ENCODE assay signal across 1 cellular context in the genomic region with DNA sequence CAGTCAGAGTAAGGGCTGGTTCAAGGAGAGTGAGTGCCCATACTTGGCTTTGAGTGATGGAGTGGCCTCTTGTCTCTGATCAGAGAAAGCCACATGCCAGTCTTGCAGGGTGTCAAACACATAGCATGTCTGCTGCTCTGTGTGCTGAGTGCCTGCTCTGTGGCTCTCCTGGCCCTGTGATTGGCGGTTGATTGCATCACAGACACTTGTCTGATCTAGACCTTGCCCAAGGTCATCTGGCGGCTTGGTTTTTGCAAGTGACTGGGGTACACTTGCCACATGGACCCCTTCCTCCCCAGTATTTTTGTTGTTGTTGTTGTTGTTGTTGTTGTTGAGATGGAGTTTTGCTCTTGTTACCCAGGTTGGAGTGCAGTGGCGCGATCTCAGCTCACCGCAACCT.
TF ChIP-seq lines count a peak whose summit lies in the region.

No MANE protein-coding gene starts in this region.

TF ChIP-seq in K562, 482 proteins besides CTCF, POLR2A, EP300 and RAD21 (continues in another document):
- TF ChIP-seq, protein P1, sequence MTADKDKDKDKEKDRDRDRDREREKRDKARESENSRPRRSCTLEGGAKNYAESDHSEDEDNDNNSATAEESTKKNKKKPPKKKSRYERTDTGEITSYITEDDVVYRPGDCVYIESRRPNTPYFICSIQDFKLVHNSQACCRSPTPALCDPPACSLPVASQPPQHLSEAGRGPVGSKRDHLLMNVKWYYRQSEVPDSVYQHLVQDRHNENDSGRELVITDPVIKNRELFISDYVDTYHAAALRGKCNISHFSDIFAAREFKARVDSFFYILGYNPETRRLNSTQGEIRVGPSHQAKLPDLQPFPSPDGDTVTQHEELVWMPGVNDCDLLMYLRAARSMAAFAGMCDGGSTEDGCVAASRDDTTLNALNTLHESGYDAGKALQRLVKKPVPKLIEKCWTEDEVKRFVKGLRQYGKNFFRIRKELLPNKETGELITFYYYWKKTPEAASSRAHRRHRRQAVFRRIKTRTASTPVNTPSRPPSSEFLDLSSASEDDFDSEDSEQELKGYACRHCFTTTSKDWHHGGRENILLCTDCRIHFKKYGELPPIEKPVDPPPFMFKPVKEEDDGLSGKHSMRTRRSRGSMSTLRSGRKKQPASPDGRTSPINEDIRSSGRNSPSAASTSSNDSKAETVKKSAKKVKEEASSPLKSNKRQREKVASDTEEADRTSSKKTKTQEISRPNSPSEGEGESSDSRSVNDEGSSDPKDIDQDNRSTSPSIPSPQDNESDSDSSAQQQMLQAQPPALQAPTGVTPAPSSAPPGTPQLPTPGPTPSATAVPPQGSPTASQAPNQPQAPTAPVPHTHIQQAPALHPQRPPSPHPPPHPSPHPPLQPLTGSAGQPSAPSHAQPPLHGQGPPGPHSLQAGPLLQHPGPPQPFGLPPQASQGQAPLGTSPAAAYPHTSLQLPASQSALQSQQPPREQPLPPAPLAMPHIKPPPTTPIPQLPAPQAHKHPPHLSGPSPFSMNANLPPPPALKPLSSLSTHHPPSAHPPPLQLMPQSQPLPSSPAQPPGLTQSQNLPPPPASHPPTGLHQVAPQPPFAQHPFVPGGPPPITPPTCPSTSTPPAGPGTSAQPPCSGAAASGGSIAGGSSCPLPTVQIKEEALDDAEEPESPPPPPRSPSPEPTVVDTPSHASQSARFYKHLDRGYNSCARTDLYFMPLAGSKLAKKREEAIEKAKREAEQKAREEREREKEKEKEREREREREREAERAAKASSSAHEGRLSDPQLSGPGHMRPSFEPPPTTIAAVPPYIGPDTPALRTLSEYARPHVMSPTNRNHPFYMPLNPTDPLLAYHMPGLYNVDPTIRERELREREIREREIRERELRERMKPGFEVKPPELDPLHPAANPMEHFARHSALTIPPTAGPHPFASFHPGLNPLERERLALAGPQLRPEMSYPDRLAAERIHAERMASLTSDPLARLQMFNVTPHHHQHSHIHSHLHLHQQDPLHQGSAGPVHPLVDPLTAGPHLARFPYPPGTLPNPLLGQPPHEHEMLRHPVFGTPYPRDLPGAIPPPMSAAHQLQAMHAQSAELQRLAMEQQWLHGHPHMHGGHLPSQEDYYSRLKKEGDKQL (CRISPR knock-in tag; IDR thresholded peaks at IDR 0.05; ENCODE audit: borderline replicate concordance), result no peak
- TF ChIP-seq, protein P2, sequence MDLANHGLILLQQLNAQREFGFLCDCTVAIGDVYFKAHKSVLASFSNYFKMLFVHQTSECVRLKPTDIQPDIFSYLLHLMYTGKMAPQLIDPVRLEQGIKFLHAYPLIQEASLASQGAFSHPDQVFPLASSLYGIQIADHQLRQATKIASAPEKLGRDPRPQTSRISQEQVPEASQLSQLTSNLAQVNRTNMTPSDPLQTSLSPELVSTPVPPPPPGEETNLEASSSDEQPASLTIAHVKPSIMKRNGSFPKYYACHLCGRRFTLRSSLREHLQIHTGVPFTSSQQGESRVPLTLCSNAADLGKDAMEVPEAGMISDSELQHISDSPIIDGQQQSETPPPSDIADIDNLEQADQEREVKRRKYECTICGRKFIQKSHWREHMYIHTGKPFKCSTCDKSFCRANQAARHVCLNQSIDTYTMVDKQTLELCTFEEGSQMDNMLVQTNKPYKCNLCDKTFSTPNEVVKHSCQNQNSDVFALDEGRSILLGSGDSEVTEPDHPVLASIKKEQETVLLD (IDR thresholded peaks at IDR 0.05), result no peak
- no peak for TF ChIP-seq NONO (IDR thresholded peaks at IDR 0.05; ENCODE audit: low read depth in 2 of 2, low read length in 1 of 2)
- no peak for TF ChIP-seq HEY1 (CRISPR knock-in tag; IDR thresholded peaks at IDR 0.05; ENCODE audit: borderline replicate concordance)
- TF ChIP-seq, protein P3, sequence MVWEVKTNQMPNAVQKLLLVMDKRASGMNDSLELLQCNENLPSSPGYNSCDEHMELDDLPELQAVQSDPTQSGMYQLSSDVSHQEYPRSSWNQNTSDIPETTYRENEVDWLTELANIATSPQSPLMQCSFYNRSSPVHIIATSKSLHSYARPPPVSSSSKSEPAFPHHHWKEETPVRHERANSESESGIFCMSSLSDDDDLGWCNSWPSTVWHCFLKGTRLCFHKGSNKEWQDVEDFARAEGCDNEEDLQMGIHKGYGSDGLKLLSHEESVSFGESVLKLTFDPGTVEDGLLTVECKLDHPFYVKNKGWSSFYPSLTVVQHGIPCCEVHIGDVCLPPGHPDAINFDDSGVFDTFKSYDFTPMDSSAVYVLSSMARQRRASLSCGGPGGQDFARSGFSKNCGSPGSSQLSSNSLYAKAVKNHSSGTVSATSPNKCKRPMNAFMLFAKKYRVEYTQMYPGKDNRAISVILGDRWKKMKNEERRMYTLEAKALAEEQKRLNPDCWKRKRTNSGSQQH (CRISPR knock-in tag; IDR thresholded peaks at IDR 0.05), result no peak
- TF ChIP-seq BRF1 (IDR thresholded peaks at IDR 0.05; ENCODE audit: borderline replicate concordance, extremely low read depth, insufficient read length), result no peak
- TF ChIP-seq, protein P4, sequence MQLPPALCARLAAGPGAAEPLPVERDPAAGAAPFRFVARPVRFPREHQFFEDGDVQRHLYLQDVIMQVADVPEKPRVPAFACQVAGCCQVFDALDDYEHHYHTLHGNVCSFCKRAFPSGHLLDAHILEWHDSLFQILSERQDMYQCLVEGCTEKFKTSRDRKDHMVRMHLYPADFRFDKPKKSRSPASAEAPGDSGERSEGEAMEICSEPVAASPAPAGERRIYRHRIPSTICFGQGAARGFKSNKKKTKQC (CRISPR knock-in tag; IDR thresholded peaks at IDR 0.05), result no peak
- no peak for TF ChIP-seq ATF2 (CRISPR knock-in tag; IDR thresholded peaks at IDR 0.05)
- no peak for TF ChIP-seq NFATC3 (IDR thresholded peaks at IDR 0.05)
- no peak for TF ChIP-seq ZNF445 (CRISPR knock-in tag; IDR thresholded peaks at IDR 0.05; ENCODE audit: low read depth)
- TF ChIP-seq MAZ (CRISPR knock-in tag; conservative IDR thresholded peaks at IDR 0.05 in 1 of 2, IDR thresholded peaks at IDR 0.05 in 1 of 2), result no peak
- peak; percentile 84 for TF ChIP-seq ESRRA (IDR thresholded peaks at IDR 0.05; ENCODE audit: borderline replicate concordance, low read depth)
- no peak for TF ChIP-seq HNRNPL (IDR thresholded peaks at IDR 0.05; ENCODE audit: low read depth, low read length)
- TF ChIP-seq ZNF586 (CRISPR knock-in tag; conservative IDR thresholded peaks at IDR 0.05), result no peak
- TF ChIP-seq ZEB2 (IDR thresholded peaks at IDR 0.05), result no peak
- TF ChIP-seq CBFA2T2 (conservative IDR thresholded peaks at IDR 0.05), result no peak
- TF ChIP-seq DIDO1 (tag; IDR thresholded peaks at IDR 0.05; ENCODE audit: low read depth), result no peak
- TF ChIP-seq ZNF311 (CRISPR knock-in tag; IDR thresholded peaks at IDR 0.05), result no peak
- no peak for TF ChIP-seq E2F3 (CRISPR knock-in tag; IDR thresholded peaks at IDR 0.05)
- TF ChIP-seq JUNB (CRISPR knock-in tag; conservative IDR thresholded peaks at IDR 0.05), result no peak
- no peak for TF ChIP-seq KLF13 (tag; IDR thresholded peaks at IDR 0.05; ENCODE audit: borderline replicate concordance, low read depth)
- no peak for TF ChIP-seq FOXJ3 (CRISPR knock-in tag; IDR thresholded peaks at IDR 0.05)
- no peak for TF ChIP-seq BCL6 (CRISPR knock-in tag; IDR thresholded peaks at IDR 0.05)
- TF ChIP-seq ZNF444 (CRISPR knock-in tag; IDR thresholded peaks at IDR 0.05), result no peak
- TF ChIP-seq BRD9 (IDR thresholded peaks at IDR 0.05; ENCODE audit: low read depth, partially characterized antibody), result no peak
- TF ChIP-seq ZNF347 (CRISPR knock-in tag; IDR thresholded peaks at IDR 0.05; ENCODE audit: low read depth), result no peak
- TF ChIP-seq, protein P5, sequence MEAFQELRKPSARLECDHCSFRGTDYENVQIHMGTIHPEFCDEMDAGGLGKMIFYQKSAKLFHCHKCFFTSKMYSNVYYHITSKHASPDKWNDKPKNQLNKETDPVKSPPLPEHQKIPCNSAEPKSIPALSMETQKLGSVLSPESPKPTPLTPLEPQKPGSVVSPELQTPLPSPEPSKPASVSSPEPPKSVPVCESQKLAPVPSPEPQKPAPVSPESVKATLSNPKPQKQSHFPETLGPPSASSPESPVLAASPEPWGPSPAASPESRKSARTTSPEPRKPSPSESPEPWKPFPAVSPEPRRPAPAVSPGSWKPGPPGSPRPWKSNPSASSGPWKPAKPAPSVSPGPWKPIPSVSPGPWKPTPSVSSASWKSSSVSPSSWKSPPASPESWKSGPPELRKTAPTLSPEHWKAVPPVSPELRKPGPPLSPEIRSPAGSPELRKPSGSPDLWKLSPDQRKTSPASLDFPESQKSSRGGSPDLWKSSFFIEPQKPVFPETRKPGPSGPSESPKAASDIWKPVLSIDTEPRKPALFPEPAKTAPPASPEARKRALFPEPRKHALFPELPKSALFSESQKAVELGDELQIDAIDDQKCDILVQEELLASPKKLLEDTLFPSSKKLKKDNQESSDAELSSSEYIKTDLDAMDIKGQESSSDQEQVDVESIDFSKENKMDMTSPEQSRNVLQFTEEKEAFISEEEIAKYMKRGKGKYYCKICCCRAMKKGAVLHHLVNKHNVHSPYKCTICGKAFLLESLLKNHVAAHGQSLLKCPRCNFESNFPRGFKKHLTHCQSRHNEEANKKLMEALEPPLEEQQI (IDR thresholded peaks at IDR 0.05), result no peak
- TF ChIP-seq, protein P6, sequence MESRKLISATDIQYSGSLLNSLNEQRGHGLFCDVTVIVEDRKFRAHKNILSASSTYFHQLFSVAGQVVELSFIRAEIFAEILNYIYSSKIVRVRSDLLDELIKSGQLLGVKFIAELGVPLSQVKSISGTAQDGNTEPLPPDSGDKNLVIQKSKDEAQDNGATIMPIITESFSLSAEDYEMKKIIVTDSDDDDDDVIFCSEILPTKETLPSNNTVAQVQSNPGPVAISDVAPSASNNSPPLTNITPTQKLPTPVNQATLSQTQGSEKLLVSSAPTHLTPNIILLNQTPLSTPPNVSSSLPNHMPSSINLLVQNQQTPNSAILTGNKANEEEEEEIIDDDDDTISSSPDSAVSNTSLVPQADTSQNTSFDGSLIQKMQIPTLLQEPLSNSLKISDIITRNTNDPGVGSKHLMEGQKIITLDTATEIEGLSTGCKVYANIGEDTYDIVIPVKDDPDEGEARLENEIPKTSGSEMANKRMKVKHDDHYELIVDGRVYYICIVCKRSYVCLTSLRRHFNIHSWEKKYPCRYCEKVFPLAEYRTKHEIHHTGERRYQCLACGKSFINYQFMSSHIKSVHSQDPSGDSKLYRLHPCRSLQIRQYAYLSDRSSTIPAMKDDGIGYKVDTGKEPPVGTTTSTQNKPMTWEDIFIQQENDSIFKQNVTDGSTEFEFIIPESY (CRISPR knock-in tag; IDR thresholded peaks at IDR 0.05), result peak; percentile 79
- peak; percentile 46 for TF ChIP-seq L3MBTL2 (IDR thresholded peaks at IDR 0.05)
- TF ChIP-seq, protein P7, sequence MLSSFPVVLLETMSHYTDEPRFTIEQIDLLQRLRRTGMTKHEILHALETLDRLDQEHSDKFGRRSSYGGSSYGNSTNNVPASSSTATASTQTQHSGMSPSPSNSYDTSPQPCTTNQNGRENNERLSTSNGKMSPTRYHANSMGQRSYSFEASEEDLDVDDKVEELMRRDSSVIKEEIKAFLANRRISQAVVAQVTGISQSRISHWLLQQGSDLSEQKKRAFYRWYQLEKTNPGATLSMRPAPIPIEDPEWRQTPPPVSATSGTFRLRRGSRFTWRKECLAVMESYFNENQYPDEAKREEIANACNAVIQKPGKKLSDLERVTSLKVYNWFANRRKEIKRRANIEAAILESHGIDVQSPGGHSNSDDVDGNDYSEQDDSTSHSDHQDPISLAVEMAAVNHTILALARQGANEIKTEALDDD (IDR thresholded peaks at IDR 0.05), result no peak
- no peak for TF ChIP-seq ZHX1 (conservative IDR thresholded peaks at IDR 0.05; ENCODE audit: low read length)
- TF ChIP-seq PKNOX1 (IDR thresholded peaks at IDR 0.05), result peak; percentile 42
